Comparison of ENCODE assay signal across 8 cellular contexts in the genomic region with DNA sequence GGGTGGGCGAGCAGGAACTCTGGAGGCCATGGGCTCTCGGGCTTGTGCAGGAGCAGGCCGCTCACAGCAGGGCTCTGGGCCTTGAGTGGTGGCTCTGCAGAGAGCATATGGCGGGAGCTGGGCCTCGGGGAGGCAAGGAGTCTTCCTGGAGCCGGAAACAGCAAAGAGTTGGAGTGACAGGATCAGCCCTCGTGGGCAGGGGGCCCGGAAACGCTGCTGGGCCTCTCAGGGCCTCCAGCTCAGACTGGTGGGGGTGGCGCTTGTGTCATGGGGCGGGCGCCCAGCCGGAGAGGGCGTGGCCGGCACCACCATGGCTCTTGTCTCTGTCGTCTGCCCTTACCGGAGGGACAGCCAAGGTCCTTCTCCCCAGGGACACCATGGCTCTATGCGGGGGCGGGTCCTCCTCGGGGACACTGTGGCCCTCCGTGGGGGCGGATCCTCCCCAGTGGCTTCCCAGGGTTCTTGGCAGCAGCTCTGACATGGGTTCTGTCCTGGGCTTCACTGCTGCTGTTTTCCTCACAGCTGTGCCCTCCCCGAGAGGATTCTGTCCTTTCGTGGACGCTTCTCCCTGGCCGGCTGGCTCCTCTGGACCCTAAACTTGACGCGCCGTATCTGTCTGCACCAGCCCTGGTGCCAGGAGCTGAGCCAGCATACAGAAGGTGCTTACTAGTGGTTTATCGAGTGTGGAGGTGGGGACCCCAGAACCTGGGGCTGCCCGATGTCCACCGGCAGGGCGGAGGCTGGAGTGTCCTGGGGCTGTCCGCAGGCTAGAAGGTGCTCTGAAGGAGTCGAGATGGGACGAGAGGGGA. TPM values are rescaled to one million over a fixed set of nuclear protein-coding genes. Genes with fewer than 3 reads are reported as not detected.
DNase-seq lines count a peak whose midpoint lies in the region; ATAC-seq and TF ChIP-seq lines count a peak whose summit lies in the region.

No MANE protein-coding gene starts in this region.

- no peak overlapping the region for H3K4me2 ChIP-seq in PC-3 (ENCODE audit: low read length)

- H3K36me3 ChIP-seq in effector memory CD4-positive, alpha-beta T cell (ENCODE audit: control insufficient read depth, insufficient read depth, low read length), result peaks cover 19% of the 10 kb centered on the region
- peaks cover 1% of the 10 kb centered on the region; the same call in 1 of the 2 replicates for H3K36me3 ChIP-seq in PC-3 (ENCODE audit: low read depth, low read length)

- no peaks in the 10 kb centered on the region for H3K9me3 ChIP-seq in effector memory CD4-positive, alpha-beta T cell (ENCODE audit: control insufficient read depth, low read length)
- no peaks in the 10 kb centered on the region for H3K9me3 ChIP-seq in PC-3 (ENCODE audit: low read length)

- peak overlapping the region; percentile 53 for H3K27ac ChIP-seq in effector memory CD4-positive, alpha-beta T cell (ENCODE audit: insufficient read depth, low read length, poor library complexity, severe bottlenecking)
- H3K27ac ChIP-seq in PC-3 (ENCODE audit: low read length), result no peak overlapping the region

- no peak overlapping the region for H3K9ac ChIP-seq in PC-3 (ENCODE audit: low read length)

- no peaks in the 10 kb centered on the region for H3F3A ChIP-seq in PC-3 (ENCODE audit: low read length, unreplicated experiment)

- peaks cover 35% of the 10 kb centered on the region for H3K4me1 ChIP-seq in effector memory CD4-positive, alpha-beta T cell (ENCODE audit: control insufficient read depth, insufficient read depth, low read length, poor library complexity, severe bottlenecking)
- H3K4me1 ChIP-seq in PC-3 (ENCODE audit: insufficient read depth, low read length), result peaks cover 19% of the 10 kb centered on the region

- POLR2A ChIA-PET in PC-3 (lab: Charles Lee; ENCODE audit: unreplicated experiment), result no interaction called here

- no peaks in the 10 kb centered on the region for H3K9me2 ChIP-seq in PC-3 (replicated peaks; ENCODE audit: low read length)

- ATAC-seq in HG03342 (IDR thresholded peaks at IDR 0.05; ENCODE audit: unreplicated experiment) (peak; percentile 75), PC-3 (no peak)

- peaks cover 59% of the 10 kb centered on the region for H3K79me2 ChIP-seq in PC-3 (ENCODE audit: low read length)

- no peaks in the 10 kb centered on the region for H3K27me3 ChIP-seq in effector memory CD4-positive, alpha-beta T cell (replicated peaks; ENCODE audit: control insufficient read depth, insufficient read depth, low read length, poor library complexity, severe bottlenecking)
- H3K27me3 ChIP-seq in PC-3 (ENCODE audit: low read length), result no peaks in the 10 kb centered on the region

- DNase-seq in DMS153 treated with DMSO at 0.1 percent for 48 hours (lab: John Stamatoyannopoulos, UW; ENCODE audit: unreplicated experiment) (peak; percentile 37), mucosa of gallbladder (ENCODE audit: low spot score) (peak; percentile 73), PC-3 (no peak), NCI-H146 treated with DMSO at 0.1 percent for 48 hours (lab: John Stamatoyannopoulos, UW; ENCODE audit: unreplicated experiment) (no peak)
- DNase-seq in activated CD4-positive, alpha-beta T cell treated with anti-CD3 and anti-CD28 coated beads, Interleukin-2, amount 50 U/mL, for 24 hours (ENCODE audit: low read depth in 1 of 2, low spot score in 1 of 2), result peak; percentile 16 to 44
- DNase-seq in effector memory CD4-positive, alpha-beta T cell, result peak in 2 of 3 donors; percentile 27 to 35
- peak; percentile 17 to 52 for DNase-seq in stimulated activated CD8-positive, alpha-beta memory T cell treated with anti-CD3 and anti-CD28 coated beads, Interleukin-7, amount 100 ng/mL, for 4 hours (ENCODE audit: low read depth in 2 of 2)

- H4K20me1 ChIP-seq in PC-3 (ENCODE audit: low read length), result peaks cover 56% of the 10 kb centered on the region

- H3K4me3 ChIP-seq in effector memory CD4-positive, alpha-beta T cell (ENCODE audit: insufficient read depth, low read depth, low read length, poor library complexity, severe bottlenecking), result no peak overlapping the region
- no peak overlapping the region for H3K4me3 ChIP-seq in PC-3 (ENCODE audit: low read length)

- BruUV-seq in PC-3 (replicated peaks; lab: Mats Ljungman, UMichigan), result no TSS peak

- intact Hi-C loops in PC-3 (cut with micrococcal nuclease), result no loop called here

- CTCF ChIA-PET in PC-3 (lab: Charles Lee), result no interaction called here

- no peak overlapping the region for H2AFZ ChIP-seq in PC-3 (ENCODE audit: low read length)

- TF ChIP-seq CTCF in PC-3 (conservative IDR thresholded peaks at IDR 0.05; ENCODE audit: low read depth, low read length), result no peak

RNA-seq across cellular contexts. Expression of a gene that starts 17.0 kb away (rescaled TPM):
- 67.1 TPM for total RNA-seq in mucosa of gallbladder
- 45.3 and 62.3 TPM in 2 replicates for total RNA-seq in PC-3 (2014; rRNA removed)

Comparison
In these comparisons a context has a peak if more than half of its experiments do, and no peak if none do; other contexts are left out.
1. DNase-seq: peak in DMS153 treated with DMSO at 0.1 percent for 48 hours (single experiment), activated CD4-positive, alpha-beta T cell treated with anti-CD3 and anti-CD28 coated beads, Interleukin-2, amount 50 U/mL, for 24 hours (2 of 2), effector memory CD4-positive, alpha-beta T cell (2 of 3), mucosa of gallbladder (single experiment) and stimulated activated CD8-positive, alpha-beta memory T cell treated with anti-CD3 and anti-CD28 coated beads, Interleukin-7, amount 100 ng/mL, for 4 hours (2 of 2); none in PC-3 (single experiment) and NCI-H146 treated with DMSO at 0.1 percent for 48 hours (single experiment).